In the genomic region with DNA sequence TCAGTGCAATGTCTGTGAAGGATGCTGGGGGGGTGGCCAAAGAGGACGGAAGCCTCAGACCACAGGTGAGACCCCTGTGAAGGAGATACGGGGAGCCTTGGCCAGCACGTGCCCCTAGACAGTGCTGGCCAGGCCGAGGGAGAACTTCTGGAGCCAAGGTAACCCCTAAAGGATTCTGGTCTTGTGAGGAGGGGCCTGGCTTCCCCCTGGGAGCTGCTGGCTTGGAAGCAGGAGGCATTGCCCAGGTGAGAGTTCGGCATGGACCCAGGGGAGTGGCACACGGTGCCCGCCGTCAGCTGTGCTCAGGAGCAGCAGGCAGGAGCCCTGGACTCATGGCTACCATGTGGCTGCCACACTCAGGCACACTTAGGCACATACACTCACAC, we compare ENCODE assay signal across 1 cellular context.
TF ChIP-seq lines count a peak whose summit lies in the region.

No MANE protein-coding gene starts in this region.

TF ChIP-seq in GM23338, 12 proteins besides CTCF, POLR2A, EP300 and RAD21 (continued from another document):
- TF ChIP-seq ZNF462 (CRISPR knock-in tag; IDR thresholded peaks at IDR 0.05) (no peak), NANOG (IDR thresholded peaks at IDR 0.05; ENCODE audit: borderline replicate concordance) (no peak), CREB1 (CRISPR knock-in tag; IDR thresholded peaks at IDR 0.05; ENCODE audit: low read depth) (no peak), EZH2 (IDR thresholded peaks at IDR 0.05; ENCODE audit: low read depth, unreplicated experiment) (no peak), REST (IDR thresholded peaks at IDR 0.05; ENCODE audit: unreplicated experiment) (no peak)
